18 cellular contexts compared by ENCODE assay signal in genomic region chr11:130120045-130120444, GRCh38. TPM values are rescaled to one million over a fixed set of nuclear protein-coding genes. Genes with fewer than 3 reads are reported as not detected.
DNase-seq lines count a peak whose midpoint lies in the region; ATAC-seq and TF ChIP-seq lines count a peak whose summit lies in the region.
"Had no signal": no experiment of that assay in that cellular context is flagged by ENCODE, and none has a peak within 500 bp of the region (broad histone marks: within the 10 kb centered on the region; RNA-seq: fewer than 3 reads in every experiment).

No MANE protein-coding gene starts in this region.

- no peaks in the 10 kb centered on the region for H3K9me2 ChIP-seq in PC-9 (ENCODE audit: insufficient read depth)

- peaks cover 56% of the 10 kb centered on the region for H3F3A ChIP-seq in PC-9 (ENCODE audit: insufficient read depth, low read depth)

- H4K20me1 ChIP-seq in BLaER1 (no peaks in the 10 kb centered on the region), PC-9 (ENCODE audit: insufficient read depth) (no peaks in the 10 kb centered on the region)

- ATAC-seq in naive B cell (ENCODE audit: low read depth in 2 of 2) (no peak), GM19328 (IDR thresholded peaks at IDR 0.05; ENCODE audit: unreplicated experiment) (no peak), HG02981 (IDR thresholded peaks at IDR 0.05; ENCODE audit: unreplicated experiment) (no peak)
- ATAC-seq: GM12878 had no signal

- H3K36me3 ChIP-seq in BLaER1 (peaks cover 36% of the 10 kb centered on the region), PC-9 (ENCODE audit: low read depth) (peaks cover 37% of the 10 kb centered on the region)

- H3K27ac ChIP-seq in BLaER1 (no peak overlapping the region), PC-9 (peak overlapping the region; percentile 35; the same call in 1 of the 2 replicates)
- H3K27ac ChIP-seq: C4-2B, SJSA1 had no signal

- H3K9me3 ChIP-seq in BLaER1 (no peaks in the 10 kb centered on the region), PC-9 (ENCODE audit: insufficient read depth, low read depth) (no peaks in the 10 kb centered on the region)
- H3K9me3 ChIP-seq: Peyer's patch, SJSA1 had no signal

- peaks cover 47% of the 10 kb centered on the region for H3K4me1 Mint-ChIP-seq in Calu3 (ENCODE audit: low read depth, unreplicated experiment)
- peaks cover 66 to 98% (median 85%) of the 10 kb centered on the region in 3 donors for H3K4me1 Mint-ChIP-seq in naive B cell

- CTCF ChIA-PET in Calu3 (lab: Charles Lee) (interaction anchor here (0.6 kb wide), 1 partner anchor 9 kb away, joined by 4 read pairs; no protein-coding TSS in a partner anchor), PC-9 (lab: Charles Lee) (no interaction called here)

- peaks cover 39% of the 10 kb centered on the region for H3K79me2 ChIP-seq in PC-9 (ENCODE audit: low read depth)

- intact Hi-C loops in Calu3 (cut with micrococcal nuclease; ENCODE audit: unreplicated experiment): loop anchor here (5.0 kb wide), 2 partner anchors 48 to 118 kb away; partner anchors contain the start of gene PRDM10
- intact Hi-C loops in PC-9 (cut with micrococcal nuclease; ENCODE audit: unreplicated experiment): no loop called here

- H3K27ac Mint-ChIP-seq in Calu3 (ENCODE audit: unreplicated experiment) (peak overlapping the region; percentile 54), naive B cell (peak overlapping the region; percentile 6 to 95 (median 81))

- no peak overlapping the region for H3K9ac ChIP-seq in BLaER1

- H3K27me3 Mint-ChIP-seq in Calu3 (ENCODE audit: unreplicated experiment) (no peaks in the 10 kb centered on the region), naive B cell (no peaks in the 10 kb centered on the region)

- H3K27me3 ChIP-seq in BLaER1: no peaks in the 10 kb centered on the region
- no peaks in the 10 kb centered on the region for H3K27me3 ChIP-seq in PC-9 (ENCODE audit: insufficient read depth, low read depth)
- H3K27me3 ChIP-seq: Peyer's patch, SJSA1 had no signal

- H3K36me3 Mint-ChIP-seq in Calu3 (ENCODE audit: insufficient read depth, unreplicated experiment): peaks cover 34% of the 10 kb centered on the region
- peaks cover 24 to 27% of the 10 kb centered on the region in 2 donors for H3K36me3 Mint-ChIP-seq in naive B cell

- no peak overlapping the region for H3K4me3 ChIP-seq in BLaER1
- no peak overlapping the region for H3K4me3 ChIP-seq in PC-9
- H3K4me3 ChIP-seq: GM12878, Peyer's patch, SJSA1 had no signal

- TF ChIP-seq CTCF in Calu3 (IDR thresholded peaks at IDR 0.05; ENCODE audit: unreplicated experiment): no peak
- TF ChIP-seq CTCF in PC-9 (conservative IDR thresholded peaks at IDR 0.05): no peak

- POLR2A ChIA-PET in PC-9 (lab: Charles Lee; ENCODE audit: unreplicated experiment): interaction anchor here (0.7 kb wide), 1 partner anchor 197 kb away, joined by 3 read pairs; no protein-coding TSS in a partner anchor

- no peak overlapping the region for H2AFZ ChIP-seq in PC-9

- H3K4me3 Mint-ChIP-seq in Calu3 (ENCODE audit: low read depth, unreplicated experiment): no peak overlapping the region
- H3K4me3 Mint-ChIP-seq in naive B cell: peak overlapping the region in 7 of 8 donors; percentile 39 to 90 (median 75)

- H3K4me1 ChIP-seq in BLaER1: peaks cover 57% of the 10 kb centered on the region
- H3K4me1 ChIP-seq in PC-9 (replicated peaks; ENCODE audit: insufficient read depth): peaks cover 46% of the 10 kb centered on the region

- H3K9me3 Mint-ChIP-seq in Calu3 (ENCODE audit: low read depth, unreplicated experiment): no peaks in the 10 kb centered on the region
- H3K9me3 Mint-ChIP-seq in naive B cell: no peaks in the 10 kb centered on the region

- DNase-seq in Calu3 (no peak), PC-9 (no peak), naive B cell (no peak), COR-L47 (lab: John Stamatoyannopoulos, UW) (no peak)
- DNase-seq: DMS153, EL, KG1, NCI-H1417, NCI-H187, NCI-H2227 treated with DMSO at 0.1 percent for 48 hours, NCI-H510A treated with DMSO at 0.1 percent for 48 hours, Peyer's patch had no signal

- BruUV-seq in Calu3 (replicated peaks; lab: Mats Ljungman, UMichigan) (no TSS peak), PC-9 (replicated peaks; lab: Mats Ljungman, UMichigan) (no TSS peak)

- peak overlapping the region; percentile 65 for H3K4me2 ChIP-seq in BLaER1
- H3K4me2 ChIP-seq in PC-9: no peak overlapping the region

RNA-seq across cellular contexts. Expression of gene ST14, which starts 39.5 kb away (rescaled TPM):
- 153 and 174 TPM in 2 replicates for total RNA-seq in Calu3 (2022)
- total RNA-seq in PC-9 (2021): 139 and 141 TPM in 2 replicates
- 10 to 100 TPM; 13.4 to 38.8 (median 20.0) TPM for polyA plus RNA-seq in naive B cell (ENCODE audit: low read depth in 6 of 6)
- total RNA-seq: SJSA1 had no signal

RNA-seq across cellular contexts. Expression of gene APLP2, which starts 50.4 kb away (rescaled TPM):
- total RNA-seq in Calu3 (2022) (446 and 447 TPM in 2 replicates), PC-9 (2021) (306 and 350 TPM in 2 replicates)
- 100 to 1,000 TPM; 289 to 343 (median 310) TPM for polyA plus RNA-seq in naive B cell (ENCODE audit: low read depth in 6 of 6)
